ENCODE assay signal across 11 cellular contexts in genomic region chr9:33329117-33329563, GRCh38. TPM values are rescaled to one million over a fixed set of nuclear protein-coding genes. Genes with fewer than 3 reads are reported as not detected.
DNase-seq lines count a peak whose midpoint lies in the region; ATAC-seq and TF ChIP-seq lines count a peak whose summit lies in the region.
"Had no signal": no experiment of that assay in that cellular context is flagged by ENCODE, and none has a peak within 500 bp of the region (broad histone marks: within the 10 kb centered on the region; RNA-seq: fewer than 3 reads in every experiment).

No MANE protein-coding gene starts in this region.

- H2BK12ac ChIP-seq in H9 (ENCODE audit: insufficient read length, low read depth, low read length) = no peak overlapping the region

- no peak overlapping the region for H4K8ac ChIP-seq in H9 (replicated peaks; ENCODE audit: insufficient read length, low read depth, low read length)

- no peak overlapping the region for H2AFZ ChIP-seq in H9 (ENCODE audit: low read length)

- H2BK20ac ChIP-seq in H9 (ENCODE audit: low read depth, low read length, poor library complexity, severe bottlenecking) = no peak overlapping the region

- no peaks in the 10 kb centered on the region for H3K27me3 Mint-ChIP-seq in H9 (ENCODE audit: low read depth)
- H3K27me3 Mint-ChIP-seq: CD4-positive, CD25-positive, alpha-beta regulatory T cell had no signal

- peak; percentile 82 for ATAC-seq in lung (ENCODE audit: insufficient read depth, low FRiP score)
- no peak for ATAC-seq in HG02623 (IDR thresholded peaks at IDR 0.05; ENCODE audit: unreplicated experiment)

- no peaks in the 10 kb centered on the region for H3K9me3 ChIP-seq in lung (ENCODE audit: control insufficient read depth in 2 of 2, insufficient read depth in 1 of 2, low read length in 1 of 2)
- H3K9me3 ChIP-seq in H9 (ENCODE audit: control insufficient read depth, low read depth, low read length) = no peaks in the 10 kb centered on the region

- H3K36me3 Mint-ChIP-seq in H9 (ENCODE audit: insufficient read depth in 1 of 3, low read depth in 3 of 3) = peaks cover 26 to 56% (median 55%) of the 10 kb centered on the region in 3 experiments; a peak in 6 of 7 replicates

- H2BK120ac ChIP-seq in H9 (ENCODE audit: low read depth, low read length, poor library complexity, severe bottlenecking) = no peak overlapping the region

- H3K9ac ChIP-seq in H9 (ENCODE audit: extremely low read depth, insufficient read length, low read length) = no peak overlapping the region

- TF ChIP-seq CTCF in coronary artery (IDR thresholded peaks at IDR 0.05) (no peak), lung (IDR thresholded peaks at IDR 0.05; ENCODE audit: control extremely low read depth, extremely low read depth) (no peak), H9 (conservative IDR thresholded peaks at IDR 0.05) (no peak)

- H3K79me1 ChIP-seq in H9 (ENCODE audit: insufficient read depth, low read depth, low read length, poor library complexity, severe bottlenecking) = no peaks in the 10 kb centered on the region

- no peak overlapping the region for H3K14ac ChIP-seq in H9 (ENCODE audit: insufficient read depth, low read length)

- H3K36me3 ChIP-seq in lung (ENCODE audit: control insufficient read depth in 2 of 2, insufficient read depth in 2 of 2, low read length in 2 of 2) = peaks cover 23 to 26% of the 10 kb centered on the region in 2 donors

- H3K4me2 ChIP-seq in H9 (ENCODE audit: insufficient read depth, insufficient read length, low read length) = no peak overlapping the region

- H3K4me3 ChIP-seq in coronary artery = no peak overlapping the region
- no peak overlapping the region for H3K4me3 ChIP-seq in lung

- 65 to 79% methylated on average over 4 of the region's 4 CpGs for WGBS in lung, 2 donors
- no CpG with 5 or more reads among the region's 4 CpGs for WGBS in H9 (ENCODE audit: extremely low coverage, insufficient read length, low lambda C conversion rate)

- DNase-seq in A172 (ENCODE audit: low spot score) = peak; percentile 97
- peak; percentile 97 for DNase-seq in LoVo (ENCODE audit: low spot score)
- peak; percentile 73 for DNase-seq in coronary artery (ENCODE audit: low spot score)
- peak; percentile 82 for DNase-seq in lung (ENCODE audit: low spot score)
- DNase-seq in globus pallidus (ENCODE audit: low spot score) = no peak
- no peak for DNase-seq in H9
- no peak for DNase-seq in NCI-H2227 treated with DMSO at 0.1 percent for 48 hours (lab: John Stamatoyannopoulos, UW)
- DNase-seq: CD4-positive, CD25-positive, alpha-beta regulatory T cell; head of caudate nucleus; NCI-H1694 had no signal

- H3K4me1 ChIP-seq in lung (ENCODE audit: control insufficient read depth in 2 of 2, insufficient read depth in 2 of 2, low read length in 2 of 2) (peaks cover 0 to 11% of the 10 kb centered on the region in 2 donors), H9 (ENCODE audit: insufficient read depth, low read length) (no peaks in the 10 kb centered on the region)

- H3K27ac Mint-ChIP-seq in H9 = no peak overlapping the region

- H3K9me3 Mint-ChIP-seq in H9 = no peaks in the 10 kb centered on the region
- H3K9me3 Mint-ChIP-seq: CD4-positive, CD25-positive, alpha-beta regulatory T cell had no signal

- H3K27ac ChIP-seq in coronary artery = peak overlapping the region; percentile 48 to 52
- peak overlapping the region in 1 of 2 donors; percentile 90 for H3K27ac ChIP-seq in lung (ENCODE audit: low read depth in 1 of 2, low read length in 1 of 2)
- H3K27ac ChIP-seq in H9 (ENCODE audit: insufficient read length, low read depth, low read length) = no peak overlapping the region

- no peaks in the 10 kb centered on the region for H3K23me2 ChIP-seq in H9 (ENCODE audit: insufficient read length, low read depth, low read length, poor library complexity, severe bottlenecking)

- H3K79me2 ChIP-seq in H9 (ENCODE audit: insufficient read depth, low read length) = no peaks in the 10 kb centered on the region

- no peak overlapping the region for H4K91ac ChIP-seq in H9 (ENCODE audit: insufficient read length, low read depth, low read length)

- no peak overlapping the region for H3K4me3 Mint-ChIP-seq in H9
- H3K4me3 Mint-ChIP-seq: CD4-positive, CD25-positive, alpha-beta regulatory T cell had no signal

- no peak overlapping the region for H2BK5ac ChIP-seq in H9 (ENCODE audit: insufficient read length, low read length)

- no peak overlapping the region for H3K18ac ChIP-seq in H9 (ENCODE audit: insufficient read length, low read depth, low read length)

- H2AK5ac ChIP-seq in H9 (ENCODE audit: insufficient read length, low read length) = no peak overlapping the region

- H3K56ac ChIP-seq in H9 (ENCODE audit: insufficient read length, low read depth, low read length) = no peak overlapping the region

- H3K23ac ChIP-seq in H9 (ENCODE audit: insufficient read length, low read depth, low read length) = no peak overlapping the region

- H4K20me1 ChIP-seq in H9 (ENCODE audit: control insufficient read depth, insufficient read depth, insufficient read length) = no peaks in the 10 kb centered on the region

- H3T11ph ChIP-seq in H9 (ENCODE audit: low read length) = no peak overlapping the region

- H4K5ac ChIP-seq in H9 (ENCODE audit: insufficient read length, low read depth, low read length) = no peak overlapping the region

- H3K4me1 Mint-ChIP-seq in H9 = no peaks in the 10 kb centered on the region

- H3K27me3 ChIP-seq in lung (ENCODE audit: control insufficient read depth, insufficient read depth) (no peaks in the 10 kb centered on the region), H9 (ENCODE audit: insufficient read depth, low read length) (no peaks in the 10 kb centered on the region)

- no peak overlapping the region for H2BK15ac ChIP-seq in H9 (ENCODE audit: low read depth, low read length)

- no peak overlapping the region for H3K4ac ChIP-seq in H9 (ENCODE audit: low read depth, low read length)

RNA-seq across cellular contexts. Expression of gene NFX1, which starts 38.8 kb away (rescaled TPM):
- total RNA-seq in A172 (2014; rRNA removed; shearing (Covaris generic)) = 16.3 and 21.7 TPM in 2 replicates
- total RNA-seq in lung (10 to 100 TPM; 34.7 to 43.4 TPM), H9 (2021) (35.1 and 36.3 TPM in 2 replicates)
- 10 to 100 TPM; 13.1 to 17.9 TPM for polyA plus RNA-seq in lung

Comparison
In these comparisons a context has a peak if more than half of its experiments do, and no peak if none do; other contexts are left out.
1. DNase-seq: peak in A172 (single experiment), LoVo (single experiment), coronary artery (single experiment) and lung (single experiment); none in globus pallidus (single experiment), H9 (single experiment) and NCI-H2227 treated with DMSO at 0.1 percent for 48 hours (single experiment).